ENCODE assay signal across 8 cellular contexts in the genomic region with DNA sequence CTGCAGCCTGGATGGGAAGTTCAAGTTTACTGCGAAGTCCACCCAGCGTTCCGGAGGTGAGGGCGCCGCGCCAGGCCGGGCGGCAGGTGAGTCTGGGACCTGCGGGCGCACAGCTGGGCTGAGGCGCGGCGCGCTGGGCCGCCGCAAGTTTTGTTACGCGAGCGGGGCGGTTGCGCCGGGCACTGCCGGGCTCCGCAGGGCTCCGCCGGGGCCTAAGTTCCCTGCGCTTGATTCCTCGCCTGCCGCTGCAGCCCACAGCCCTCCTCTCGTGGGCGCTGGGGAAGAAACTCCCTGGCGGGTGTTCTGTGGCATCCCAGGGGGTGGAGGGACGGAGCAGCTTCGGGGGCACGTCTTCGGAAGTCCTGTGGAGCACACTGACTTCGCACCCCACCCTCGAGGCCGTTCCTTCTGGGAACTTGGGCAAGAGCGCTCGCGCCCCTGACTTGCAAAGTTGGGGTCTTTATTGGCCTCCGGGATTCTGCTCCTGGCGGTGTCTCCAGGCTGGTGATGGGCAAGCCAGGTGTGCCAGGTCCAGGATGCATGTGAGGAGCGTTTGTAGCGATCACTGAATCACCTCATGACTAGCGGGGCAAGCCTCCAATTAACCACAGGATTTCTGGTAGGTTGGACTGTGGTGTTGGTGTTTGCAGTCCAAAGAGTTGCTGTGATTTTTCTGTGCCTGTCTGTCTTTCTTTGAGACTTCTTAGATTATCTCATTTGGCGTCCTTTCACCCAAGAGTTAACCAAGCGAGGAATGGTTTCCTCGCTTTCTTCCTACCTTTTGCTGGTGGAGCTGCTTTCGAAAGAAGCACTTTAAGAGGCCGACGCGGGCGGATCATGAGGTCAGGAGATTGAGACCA. TPM values are rescaled to one million over a fixed set of nuclear protein-coding genes. Genes with fewer than 3 reads are reported as not detected.
A peak's percentile ranks its signal among the peaks of the same experiment; 100 is the strongest.
DNase-seq lines count a peak whose midpoint lies in the region; ATAC-seq and TF ChIP-seq lines count a peak whose summit lies in the region.
"Not testable (repeated sequence)": the region's sequence is repeated elsewhere in the genome, so short reads cannot be mapped to it uniquely, and the experiment has no call there.

No MANE protein-coding gene starts in this region.

- H3K9me3 Mint-ChIP-seq in CD4-positive, CD25-positive, alpha-beta regulatory T cell: not testable (repeated sequence)

- H3K27me3 ChIP-seq in CD4-positive, CD25-positive, alpha-beta regulatory T cell (ENCODE audit: control insufficient read depth, insufficient read depth, low read length); OCI-LY3 (ENCODE audit: low read depth, low read length); esophagus (ENCODE audit: control insufficient read depth in 1 of 2, insufficient read depth in 2 of 2, low read length in 2 of 2): not testable (repeated sequence)

- H3K27ac Mint-ChIP-seq in CD4-positive, CD25-positive, alpha-beta regulatory T cell: peak overlapping the region in 2 of 3 donors; percentile 41 to 91

- peak overlapping the region; percentile 82 for H3K9ac ChIP-seq in OCI-LY3 (ENCODE audit: low read length)

- H3K4me1 Mint-ChIP-seq in CD4-positive, CD25-positive, alpha-beta regulatory T cell: peaks cover 4 to 23% (median 12%) of the 10 kb centered on the region in 4 donors

- not testable (repeated sequence) for H3K4me1 ChIP-seq in CD4-positive, CD25-positive, alpha-beta regulatory T cell (ENCODE audit: control insufficient read depth, insufficient read depth, low read length, poor library complexity, severe bottlenecking); OCI-LY3 (ENCODE audit: low read length); esophagus (ENCODE audit: control insufficient read depth in 2 of 2, insufficient read depth in 2 of 2, low read length in 1 of 2)

- H3K4me3 Mint-ChIP-seq in CD4-positive, CD25-positive, alpha-beta regulatory T cell: peak overlapping the region; percentile 95 to 99 (median 98)

- TF ChIP-seq CTCF in OCI-LY3 (IDR thresholded peaks at IDR 0.05; ENCODE audit: low read depth, low read length): not testable (repeated sequence)

- H4K20me1 ChIP-seq in OCI-LY3 (ENCODE audit: insufficient read depth, low read length): not testable (repeated sequence)

- peaks cover 20% of the 10 kb centered on the region for H3K79me2 ChIP-seq in OCI-LY3 (ENCODE audit: low read length)

- 5 to 6% methylated on average over 50 to 55 of the region's 55 CpGs for WGBS in esophagus, 2 donors

- H3K36me3 Mint-ChIP-seq in CD4-positive, CD25-positive, alpha-beta regulatory T cell: not testable (repeated sequence)

- peak; percentile 23 to 31 for ATAC-seq in CD4-positive, CD25-positive, alpha-beta regulatory T cell (ENCODE audit: low read depth in 2 of 2)
- peak; percentile 18 for ATAC-seq in GM19463 (IDR thresholded peaks at IDR 0.05; ENCODE audit: unreplicated experiment)
- ATAC-seq in HG03342 (IDR thresholded peaks at IDR 0.05; ENCODE audit: unreplicated experiment): peak; percentile 18

- H3K9me3 ChIP-seq in CD4-positive, CD25-positive, alpha-beta regulatory T cell (ENCODE audit: control insufficient read depth in 2 of 2, low read length in 2 of 2); OCI-LY3 (ENCODE audit: insufficient read depth, low read length); esophagus (ENCODE audit: control insufficient read depth in 2 of 2, insufficient read depth in 1 of 2, low read depth in 1 of 2, low read length in 1 of 2): not testable (repeated sequence)

- peak overlapping the region; percentile 75 for H3K4me3 ChIP-seq in CD4-positive, CD25-positive, alpha-beta regulatory T cell (ENCODE audit: low read depth, low read length)
- H3K4me3 ChIP-seq in OCI-LY3 (ENCODE audit: low read length) (peak overlapping the region; percentile 84), esophagus (ENCODE audit: low read depth in 1 of 2, low read length in 2 of 2) (peak overlapping the region; percentile 68 to 77)

- peak overlapping the region; percentile 72 for H3K4me2 ChIP-seq in OCI-LY3 (ENCODE audit: low read length)

- not testable (repeated sequence) for H3K27me3 Mint-ChIP-seq in CD4-positive, CD25-positive, alpha-beta regulatory T cell

- peak overlapping the region; percentile 67 for H3K27ac ChIP-seq in CD4-positive, CD25-positive, alpha-beta regulatory T cell (ENCODE audit: insufficient read depth, low read length, poor library complexity, severe bottlenecking)
- H3K27ac ChIP-seq in OCI-LY3 (ENCODE audit: low read length) (peak overlapping the region; percentile 79), esophagus (ENCODE audit: low read depth in 2 of 2, low read length in 1 of 2) (peak overlapping the region; percentile 80 to 87)

- DNase-seq in CD4-positive, CD25-positive, alpha-beta regulatory T cell: peak in 2 of 3 donors; percentile 30 to 57
- peak; percentile 16 for DNase-seq in activated T-helper 1 cell treated with Interleukin-2 at 50 U/mL for 16 hours (ENCODE audit: low read depth)
- DNase-seq in medulla oblongata (ENCODE audit: extremely low spot score): peak; percentile 2
- DNase-seq in stimulated activated CD4-positive, alpha-beta T cell treated with anti-CD3 and anti-CD28 coated beads, Interleukin-2, amount 100 ng/mL, for 4 hours (ENCODE audit: low read depth): peak; percentile 5

- H2AFZ ChIP-seq in OCI-LY3 (ENCODE audit: low read depth, low read length): not testable (repeated sequence)

- H3K36me3 ChIP-seq in CD4-positive, CD25-positive, alpha-beta regulatory T cell (ENCODE audit: control insufficient read depth, insufficient read depth, low read length); OCI-LY3 (replicated peaks; ENCODE audit: low read depth, low read length); esophagus (ENCODE audit: control insufficient read depth in 2 of 2, insufficient read depth in 2 of 2, low read length in 1 of 2): not testable (repeated sequence)

RNA-seq across cellular contexts. Expression of gene NBPF12, which starts 1.0 kb away (rescaled TPM):
- 25.7 TPM for total RNA-seq in CD4-positive, CD25-positive, alpha-beta regulatory T cell
- 1 to 10 TPM; 1.7 to 2.1 (median 1.9) TPM for polyA plus RNA-seq in CD4-positive, CD25-positive, alpha-beta regulatory T cell
- 1 to 10 TPM; 3.0 to 5.9 TPM for polyA plus RNA-seq in esophagus

Comparison
In these comparisons a context has a peak if more than half of its experiments do, and no peak if none do; other contexts are left out.
1. Peak in every context shown above with its lines: DNase-seq, ATAC-seq, H3K4me3 ChIP-seq and H3K27ac ChIP-seq.